12 cellular contexts compared by ENCODE assay signal in genomic region chr18:70194227-70194890, GRCh38. TPM values are rescaled to one million over a fixed set of nuclear protein-coding genes. Genes with fewer than 3 reads are reported as not detected.
DNase-seq lines count a peak whose midpoint lies in the region; ATAC-seq and TF ChIP-seq lines count a peak whose summit lies in the region.
"Had no signal": no experiment of that assay in that cellular context is flagged by ENCODE, and none has a peak within 500 bp of the region (broad histone marks: within the 10 kb centered on the region; RNA-seq: fewer than 3 reads in every experiment).

No MANE protein-coding gene starts in this region.

- H2AK5ac ChIP-seq in neuronal stem cell (ENCODE audit: low read depth, low read length): no peak overlapping the region

- no peak overlapping the region for H2AFZ ChIP-seq in OCI-LY3 (ENCODE audit: low read depth, low read length)
- no peak overlapping the region for H2AFZ ChIP-seq in neuronal stem cell (ENCODE audit: low read length)

- H3K4me1 ChIP-seq in OCI-LY3 (ENCODE audit: low read length) (peaks cover 51% of the 10 kb centered on the region), neuronal stem cell (ENCODE audit: control insufficient read depth in 2 of 2, insufficient read depth in 1 of 2, low read depth in 1 of 2, low read length in 2 of 2) (no peaks in the 10 kb centered on the region)

- H3K23ac ChIP-seq in neuronal stem cell (ENCODE audit: low read depth, low read length, poor library complexity): no peak overlapping the region

- no peaks in the 10 kb centered on the region for H3K9me3 Mint-ChIP-seq in endothelial cell (ENCODE audit: unreplicated experiment)

- H3K4me3 Mint-ChIP-seq in endothelial cell (ENCODE audit: unreplicated experiment): no peak overlapping the region

- no peak overlapping the region for H2BK12ac ChIP-seq in neuronal stem cell (ENCODE audit: low read length)

- H3K27ac ChIP-seq in OCI-LY3 (ENCODE audit: low read length): peak overlapping the region; percentile 83
- no peak overlapping the region for H3K27ac ChIP-seq in neuronal stem cell (replicated peaks; ENCODE audit: low read length)
- H3K27ac ChIP-seq: skin epidermis had no signal

- H3K4me3 ChIP-seq in OCI-LY3 (ENCODE audit: low read length) (peak overlapping the region; percentile 37), neuronal stem cell (ENCODE audit: low read length in 2 of 2) (no peak overlapping the region)
- H3K4me3 ChIP-seq: skin epidermis had no signal

- H3K27me3 ChIP-seq in OCI-LY3 (ENCODE audit: low read depth, low read length): no peaks in the 10 kb centered on the region
- no peaks in the 10 kb centered on the region for H3K27me3 ChIP-seq in neuronal stem cell (ENCODE audit: control insufficient read depth in 3 of 3, insufficient read depth in 3 of 3, low read depth in 1 of 3, low read length in 3 of 3)

- no peak for TF ChIP-seq CTCF in OCI-LY3 (IDR thresholded peaks at IDR 0.05; ENCODE audit: low read depth, low read length)
- TF ChIP-seq CTCF in endothelial cell (IDR thresholded peaks at IDR 0.05; ENCODE audit: unreplicated experiment): no peak

- H3K4me1 Mint-ChIP-seq in endothelial cell (ENCODE audit: unreplicated experiment): no peaks in the 10 kb centered on the region

- H3K4me2 ChIP-seq in OCI-LY3 (ENCODE audit: low read length) (peak overlapping the region; percentile 63), neuronal stem cell (ENCODE audit: insufficient read depth, low read length, poor library complexity, severe bottlenecking) (no peak overlapping the region)

- no peak overlapping the region for H2BK120ac ChIP-seq in neuronal stem cell (ENCODE audit: low read depth, low read length)

- H3K4ac ChIP-seq in neuronal stem cell (ENCODE audit: low read length): no peak overlapping the region

- no peak for DNase-seq in NCI-H1092 treated with DMSO at 0.1 percent for 48 hours (lab: John Stamatoyannopoulos, UW)
- DNase-seq in endothelial cell (ENCODE audit: low spot score): no peak
- no peak for DNase-seq in HT-29 (ENCODE audit: low spot score)
- DNase-seq in neuronal stem cell (ENCODE audit: low spot score): no peak
- DNase-seq: foreskin melanocyte, NCI-H187 had no signal

- no peaks in the 10 kb centered on the region for H3K36me3 Mint-ChIP-seq in endothelial cell (ENCODE audit: low read depth, unreplicated experiment)

- peaks cover 8% of the 10 kb centered on the region for H3K79me2 ChIP-seq in OCI-LY3 (ENCODE audit: low read length)

- H3K9ac ChIP-seq in OCI-LY3 (ENCODE audit: low read length): peak overlapping the region; percentile 36
- no peak overlapping the region for H3K9ac ChIP-seq in neuronal stem cell (ENCODE audit: low read depth, low read length, poor library complexity)

- no peak overlapping the region for H4K91ac ChIP-seq in neuronal stem cell (ENCODE audit: low read depth, low read length, poor library complexity)

- H3K18ac ChIP-seq in neuronal stem cell (ENCODE audit: low read length): no peak overlapping the region

- H4K20me1 ChIP-seq in OCI-LY3 (ENCODE audit: insufficient read depth, low read length): no peaks in the 10 kb centered on the region

- no peak overlapping the region for H2BK15ac ChIP-seq in neuronal stem cell (ENCODE audit: low read length)

- H3K27me3 Mint-ChIP-seq in endothelial cell (ENCODE audit: unreplicated experiment): no peaks in the 10 kb centered on the region

- no peak overlapping the region for H4K8ac ChIP-seq in neuronal stem cell (ENCODE audit: low read depth, low read length)

- H3K9me3 ChIP-seq in OCI-LY3 (ENCODE audit: insufficient read depth, low read length) (no peaks in the 10 kb centered on the region), neuronal stem cell (replicated peaks in 1 of 2; ENCODE audit: control insufficient read depth in 2 of 2, insufficient read depth in 1 of 2, low read depth in 1 of 2, low read length in 2 of 2) (no peaks in the 10 kb centered on the region)

- H3K14ac ChIP-seq in neuronal stem cell (ENCODE audit: low read length): no peak overlapping the region

- no CpG with 5 or more reads among the region's 4 CpGs for WGBS in neuronal stem cell (ENCODE audit: extremely low coverage in 2 of 2, insufficient read length in 2 of 2, insufficient replicate concordance in 1 of 2), 2 donors

- ATAC-seq in GM18511 (IDR thresholded peaks at IDR 0.05; ENCODE audit: unreplicated experiment) (peak; percentile 88), GM19397 (IDR thresholded peaks at IDR 0.05; ENCODE audit: unreplicated experiment) (peak; percentile 78), HG02938 (IDR thresholded peaks at IDR 0.05; ENCODE audit: unreplicated experiment) (peak; percentile 85)
- ATAC-seq: HCT116 had no signal

- H3K79me1 ChIP-seq in neuronal stem cell (ENCODE audit: low read depth, low read length): peaks cover 1% of the 10 kb centered on the region

- H2BK5ac ChIP-seq in neuronal stem cell (ENCODE audit: low read length): no peak overlapping the region

- H3K36me3 ChIP-seq in OCI-LY3 (replicated peaks; ENCODE audit: low read depth, low read length) (peaks cover 73% of the 10 kb centered on the region), neuronal stem cell (replicated peaks in 1 of 2; ENCODE audit: control insufficient read depth in 2 of 2, insufficient read depth in 2 of 2, low read length in 2 of 2) (peaks cover 11 to 97% of the 10 kb centered on the region in 2 donors)

- no peak overlapping the region for H3K27ac Mint-ChIP-seq in endothelial cell (ENCODE audit: unreplicated experiment)

RNA-seq across cellular contexts. Expression of gene RTTN, which starts 11.1 kb away (rescaled TPM):
- 15.8 TPM for total RNA-seq in endothelial cell (ENCODE audit: unreplicated experiment)
- total RNA-seq in HT-29 (2014; rRNA removed; shearing (Covaris generic)): 6.2 and 8.0 TPM in 2 replicates
- 12.5 TPM for polyA plus RNA-seq in neuronal stem cell (2013, experiment 1 of 2)
- polyA plus RNA-seq in neuronal stem cell (2013, experiment 2 of 2): 13.5 TPM
